Comparison of ENCODE assay signal across 9 cellular contexts in the genomic region with DNA sequence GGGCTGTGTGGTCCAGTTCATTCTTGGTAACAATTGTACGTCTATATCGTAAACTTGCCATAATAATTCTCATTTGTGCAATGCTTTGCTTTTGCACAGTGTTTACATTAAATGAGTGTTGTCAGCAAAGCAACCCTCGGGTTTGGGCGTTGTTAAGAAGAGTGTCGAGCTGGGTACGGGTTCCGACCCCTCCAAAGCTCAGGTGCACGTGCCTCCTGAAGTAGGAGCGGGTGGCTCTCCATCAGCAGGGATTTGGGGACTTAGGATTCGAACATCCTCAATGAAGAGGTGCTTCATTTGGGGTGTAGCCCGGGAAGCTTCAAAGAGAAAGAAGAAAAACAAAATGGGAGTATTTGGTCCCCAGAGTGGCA. TPM values are rescaled to one million over a fixed set of nuclear protein-coding genes. Genes with fewer than 3 reads are reported as not detected.
DNase-seq lines count a peak whose midpoint lies in the region; ATAC-seq and TF ChIP-seq lines count a peak whose summit lies in the region.
"Had no signal": no experiment of that assay in that cellular context is flagged by ENCODE, and none has a peak within 500 bp of the region (broad histone marks: within the 10 kb centered on the region; RNA-seq: fewer than 3 reads in every experiment).

No MANE protein-coding gene starts in this region.

- CTCF ChIA-PET in GM10248 (lab: Yijun Ruan, JAX), result interaction anchor here (1.1 kb wide), 1 partner anchor 18 kb away, joined by 3 read pairs; no protein-coding TSS in a partner anchor

- no peak overlapping the region for H3K4me3 ChIP-seq in CD4-positive, CD25-positive, alpha-beta regulatory T cell (ENCODE audit: low read depth, low read length)
- H3K4me3 ChIP-seq in dorsolateral prefrontal cortex, result peak overlapping the region in 45 of 59 donors; percentile 16 to 65 (median 52)

- H3K36me3 Mint-ChIP-seq in CD4-positive, CD25-positive, alpha-beta regulatory T cell, result no peaks in the 10 kb centered on the region
- H3K36me3 Mint-ChIP-seq in nephron progenitor cell (ENCODE audit: low read depth), result no peaks in the 10 kb centered on the region

- intact Hi-C loops in dorsolateral prefrontal cortex (cut with DNase I), result no loop called here
- intact Hi-C loops in Right ventricle myocardium inferior (cut with DNase I), result no loop called here

- no peak for DNase-seq in CD4-positive, CD25-positive, alpha-beta regulatory T cell
- peak; percentile 35 for DNase-seq in KG1 (lab: John Stamatoyannopoulos, UW)
- DNase-seq in dorsolateral prefrontal cortex, result no peak
- no peak for DNase-seq in nephron progenitor cell
- no peak for DNase-seq in GM10248 (ENCODE audit: extremely low spot score)
- DNase-seq in SIG-M5 (lab: John Stamatoyannopoulos, UW), result no peak
- no peak for DNase-seq in Right ventricle myocardium inferior (ENCODE audit: missing footprints)

- peaks cover 0 to 10% (median 5%) of the 10 kb centered on the region in 4 donors for H3K4me1 Mint-ChIP-seq in CD4-positive, CD25-positive, alpha-beta regulatory T cell
- no peaks in the 10 kb centered on the region for H3K4me1 Mint-ChIP-seq in nephron progenitor cell

- no peak for ATAC-seq in CD4-positive, CD25-positive, alpha-beta regulatory T cell (ENCODE audit: low read depth in 2 of 2)
- ATAC-seq in HG02840 (IDR thresholded peaks at IDR 0.05; ENCODE audit: low FRiP score, unreplicated experiment) (no peak), Right ventricle myocardium inferior (no peak)

- peaks cover 7% of the 10 kb centered on the region for H3K27me3 ChIP-seq in CD4-positive, CD25-positive, alpha-beta regulatory T cell (ENCODE audit: control insufficient read depth, insufficient read depth, low read length)
- peaks cover 0 to 38% (median 21%) of the 10 kb centered on the region in 45 donors for H3K27me3 ChIP-seq in dorsolateral prefrontal cortex

- H3K36me3 ChIP-seq in CD4-positive, CD25-positive, alpha-beta regulatory T cell (ENCODE audit: control insufficient read depth, insufficient read depth, low read length), result no peaks in the 10 kb centered on the region

- peak overlapping the region in 3 of 4 donors; percentile 51 to 78 (median 58) for H3K4me3 Mint-ChIP-seq in CD4-positive, CD25-positive, alpha-beta regulatory T cell
- peak overlapping the region; percentile 78 for H3K4me3 Mint-ChIP-seq in nephron progenitor cell

- POLR2A ChIA-PET in GM10248 (lab: Yijun Ruan, JAX), result no interaction called here

- peaks cover 29% of the 10 kb centered on the region for H3K27me3 Mint-ChIP-seq in CD4-positive, CD25-positive, alpha-beta regulatory T cell
- peaks cover 54% of the 10 kb centered on the region for H3K27me3 Mint-ChIP-seq in nephron progenitor cell (ENCODE audit: low read depth, poor library complexity)

- no peaks in the 10 kb centered on the region for H3K4me1 ChIP-seq in CD4-positive, CD25-positive, alpha-beta regulatory T cell (ENCODE audit: control insufficient read depth, insufficient read depth, low read length, poor library complexity, severe bottlenecking)

- no peak overlapping the region for H3K27ac ChIP-seq in CD4-positive, CD25-positive, alpha-beta regulatory T cell (ENCODE audit: insufficient read depth, low read length, poor library complexity, severe bottlenecking)
- no peak overlapping the region for H3K27ac ChIP-seq in dorsolateral prefrontal cortex

- no peak overlapping the region for H3K27ac Mint-ChIP-seq in CD4-positive, CD25-positive, alpha-beta regulatory T cell
- H3K27ac Mint-ChIP-seq in nephron progenitor cell, result no peak overlapping the region

- H3K9me3 ChIP-seq in CD4-positive, CD25-positive, alpha-beta regulatory T cell (ENCODE audit: control insufficient read depth in 2 of 2, low read length in 2 of 2), result no peaks in the 10 kb centered on the region

- peaks cover 0 to 3% (median 1%) of the 10 kb centered on the region in 7 donors for H3K9me3 Mint-ChIP-seq in CD4-positive, CD25-positive, alpha-beta regulatory T cell
- peaks cover 57% of the 10 kb centered on the region for H3K9me3 Mint-ChIP-seq in nephron progenitor cell

- TF ChIP-seq CTCF in dorsolateral prefrontal cortex (IDR thresholded peaks at IDR 0.05 in 54 of 56, conservative IDR thresholded peaks at IDR 0.05 in 2 of 56; ENCODE audit: low read depth in 1 of 56, partially characterized antibody in 56 of 56) (no peak), nephron progenitor cell (IDR thresholded peaks at IDR 0.05) (no peak), GM10248 (IDR thresholded peaks at IDR 0.05; ENCODE audit: control extremely low read depth, extremely low read depth, low read depth, missing control alignments) (no peak)

RNA-seq across cellular contexts. Expression of a gene that starts 1.0 kb away (rescaled TPM):
- 2.9 TPM for total RNA-seq in CD4-positive, CD25-positive, alpha-beta regulatory T cell
- polyA plus RNA-seq in CD4-positive, CD25-positive, alpha-beta regulatory T cell, result under 1 TPM in 1 of 4 donors, not detected in 3; 0.17 TPM
- total RNA-seq in dorsolateral prefrontal cortex (1 to 10 TPM in 118 of 120 experiments, under 1 TPM in 2; 0.87 to 5.9 (median 2.6) TPM), Right ventricle myocardium inferior (0.27 TPM)

RNA-seq across cellular contexts. Expression of a gene that starts 16.3 kb away (rescaled TPM):
- not detected for total RNA-seq in CD4-positive, CD25-positive, alpha-beta regulatory T cell
- not detected for polyA plus RNA-seq in CD4-positive, CD25-positive, alpha-beta regulatory T cell
- total RNA-seq in dorsolateral prefrontal cortex, result not detected
- not detected for total RNA-seq in Right ventricle myocardium inferior
- total RNA-seq: T-helper 1 cell treated with Interleukin-12 subunit alpha and Interleukin-12 subunit beta and Interleukin-4 antibody, amounts not matched to agents 30 ng/mL and 1 ng/mL, for 36 hours had no signal

RNA-seq across cellular contexts. Expression of a gene that starts 34.1 kb away (rescaled TPM):
- not detected for total RNA-seq in CD4-positive, CD25-positive, alpha-beta regulatory T cell
- polyA plus RNA-seq in CD4-positive, CD25-positive, alpha-beta regulatory T cell, result not detected
- total RNA-seq in dorsolateral prefrontal cortex (not detected), Right ventricle myocardium inferior (not detected)
- total RNA-seq: T-helper 1 cell treated with Interleukin-12 subunit alpha and Interleukin-12 subunit beta and Interleukin-4 antibody, amounts not matched to agents 30 ng/mL and 1 ng/mL, for 36 hours had no signal

RNA-seq across cellular contexts. Expression of a gene that starts 37.4 kb away (rescaled TPM):
- not detected for total RNA-seq in CD4-positive, CD25-positive, alpha-beta regulatory T cell
- not detected for polyA plus RNA-seq in CD4-positive, CD25-positive, alpha-beta regulatory T cell
- total RNA-seq in dorsolateral prefrontal cortex, result 1 to 10 TPM in 117 of 120 experiments, under 1 TPM in 3; 0.55 to 8.3 (median 3.1) TPM
- total RNA-seq in Right ventricle myocardium inferior, result not detected
- total RNA-seq: T-helper 1 cell treated with Interleukin-12 subunit alpha and Interleukin-12 subunit beta and Interleukin-4 antibody, amounts not matched to agents 30 ng/mL and 1 ng/mL, for 36 hours had no signal
